ENCODE assay signal across 8 cellular contexts in the genomic region with DNA sequence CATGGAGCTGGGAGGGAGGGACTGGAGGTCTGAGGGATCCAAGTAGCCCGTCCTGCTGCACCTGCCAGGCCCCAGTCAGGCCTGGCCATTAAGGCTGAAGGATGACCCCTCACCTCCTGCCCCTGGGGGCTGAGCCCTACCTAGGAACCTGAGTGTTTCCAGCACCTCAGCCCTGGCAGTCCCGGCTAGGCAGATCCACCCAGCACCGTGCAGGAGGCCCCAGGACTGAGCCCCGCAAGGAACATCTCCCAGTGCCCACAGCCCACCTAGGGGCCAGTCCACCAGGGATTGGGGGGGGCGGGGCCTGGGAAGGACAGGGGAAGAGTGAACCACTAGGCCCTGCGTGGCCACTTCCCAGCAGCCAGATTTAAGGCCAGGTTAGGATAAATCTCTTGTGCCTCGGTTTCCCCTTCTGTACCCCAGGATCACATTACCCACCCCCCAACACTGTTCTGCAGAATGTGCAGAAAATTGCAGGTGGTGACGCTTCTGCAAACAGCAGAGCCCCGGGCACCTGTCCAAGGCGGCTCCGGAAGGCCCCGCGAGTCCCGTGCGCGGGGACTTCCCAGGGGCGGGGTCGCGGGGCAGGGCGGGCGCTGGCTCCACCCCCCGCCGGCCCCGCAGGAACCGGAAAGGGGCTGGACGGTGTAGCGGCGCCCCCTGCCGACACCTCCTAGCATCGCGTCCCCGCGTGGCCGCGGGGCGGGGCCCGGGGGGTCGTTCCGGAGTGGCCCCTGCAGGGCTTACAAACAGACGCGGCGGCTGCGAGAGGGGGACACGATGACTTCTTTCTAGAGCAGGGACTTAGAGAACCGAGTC. TPM values are rescaled to one million over a fixed set of nuclear protein-coding genes. Genes with fewer than 3 reads are reported as not detected.
DNase-seq lines count a peak whose midpoint lies in the region; ATAC-seq and TF ChIP-seq lines count a peak whose summit lies in the region.

No MANE protein-coding gene starts in this region.

- no peak for DNase-seq in AG04449 (ENCODE audit: low read depth, low spot score)
- DNase-seq in NCI-H226: peak; percentile 44
- peak; percentile 87 for DNase-seq in activated CD4-positive, alpha-beta T cell treated with anti-CD3 and anti-CD28 coated beads, Interleukin-2, amount 10 ng/mL, durations not matched to agents 7 days and 5 days
- DNase-seq in lung (ENCODE audit: low spot score): peak; percentile 84
- DNase-seq in stimulated activated CD4-positive, alpha-beta T cell treated with anti-CD3 and anti-CD28 coated beads, TNF-alpha, amount 100 ng/mL, for 24 hours (ENCODE audit: low read depth in 3 of 3): peak; percentile 74 to 84 (median 81)

- no peaks in the 10 kb centered on the region for H3K27me3 ChIP-seq in lung (ENCODE audit: control insufficient read depth, insufficient read depth)

- intact Hi-C loops in dendritic cell treated with granulocyte-macrophage colony-stimulating factor and Interleukin-4, amounts not matched to agents 40 ng/mL and 50 ng/mL, for 4 days (cut with micrococcal nuclease): loop anchor here (1.0 to 10.0 kb wide), 4 partner anchors 66 to 230 kb away; a partner anchor contains a TSS

- peak overlapping the region; percentile 86 for H3K27ac Mint-ChIP-seq in activated CD4-positive, alpha-beta T cell treated with anti-CD3 and anti-CD28 coated beads, Interleukin-2, amount 10 ng/mL, durations not matched to agents 7 days and 5 days
- H3K27ac Mint-ChIP-seq in dendritic cell treated with granulocyte-macrophage colony-stimulating factor and Interleukin-4, amounts not matched to agents 40 ng/mL and 50 ng/mL, for 4 days: peak overlapping the region; percentile 56

- no peaks in the 10 kb centered on the region for H3K9me3 ChIP-seq in lung (ENCODE audit: control insufficient read depth in 2 of 2, insufficient read depth in 1 of 2, low read length in 1 of 2)

- peaks cover 0 to 14% of the 10 kb centered on the region in 2 donors for H3K4me1 ChIP-seq in lung (ENCODE audit: control insufficient read depth in 2 of 2, insufficient read depth in 2 of 2, low read length in 2 of 2)

- CTCF ChIA-PET in AG04449 (lab: Yijun Ruan, JAX): interaction anchor here (0.9 to 6.6 kb wide), 9 partner anchors 10 to 307 kb away, joined by 3 to 56 read pairs (median 5); no protein-coding TSS in a partner anchor
- CTCF ChIA-PET in activated CD4-positive, alpha-beta T cell treated with anti-CD3 and anti-CD28 coated beads, Interleukin-2, amount 10 ng/mL, durations not matched to agents 7 days and 5 days (lab: Charles Lee): interaction anchor here (0.9 to 1.5 kb wide), 5 partner anchors 9 to 228 kb away, joined by 3 to 4 read pairs (median 3); no protein-coding TSS in a partner anchor

- no peak overlapping the region for H3K4me3 Mint-ChIP-seq in activated CD4-positive, alpha-beta T cell treated with anti-CD3 and anti-CD28 coated beads, Interleukin-2, amount 10 ng/mL, durations not matched to agents 7 days and 5 days
- peak overlapping the region; percentile 42 for H3K4me3 Mint-ChIP-seq in dendritic cell treated with granulocyte-macrophage colony-stimulating factor and Interleukin-4, amounts not matched to agents 40 ng/mL and 50 ng/mL, for 4 days

- H3K27ac ChIP-seq in lung (ENCODE audit: low read depth in 1 of 2, low read length in 1 of 2): peak overlapping the region in 1 of 2 donors; percentile 53

- TF ChIP-seq CTCF in AG04449 (IDR thresholded peaks at IDR 0.05; ENCODE audit: insufficient read depth, low read length, missing control alignments) (peak; percentile 93), lung (IDR thresholded peaks at IDR 0.05; ENCODE audit: control extremely low read depth, extremely low read depth) (peak; percentile 89)

- H3K4me1 Mint-ChIP-seq in activated CD4-positive, alpha-beta T cell treated with anti-CD3 and anti-CD28 coated beads, Interleukin-2, amount 10 ng/mL, durations not matched to agents 7 days and 5 days: peaks cover 25% of the 10 kb centered on the region
- peaks cover 41% of the 10 kb centered on the region for H3K4me1 Mint-ChIP-seq in dendritic cell treated with granulocyte-macrophage colony-stimulating factor and Interleukin-4, amounts not matched to agents 40 ng/mL and 50 ng/mL, for 4 days (ENCODE audit: low read depth)

- no peaks in the 10 kb centered on the region for H3K27me3 Mint-ChIP-seq in activated CD4-positive, alpha-beta T cell treated with anti-CD3 and anti-CD28 coated beads, Interleukin-2, amount 10 ng/mL, durations not matched to agents 7 days and 5 days
- H3K27me3 Mint-ChIP-seq in dendritic cell treated with granulocyte-macrophage colony-stimulating factor and Interleukin-4, amounts not matched to agents 40 ng/mL and 50 ng/mL, for 4 days: peaks cover 14% of the 10 kb centered on the region

- WGBS in lung, 2 donors: 7 to 12% methylated on average over 29 to 45 of the region's 45 CpGs

- POLR2A ChIA-PET in AG04449 (lab: Yijun Ruan, JAX): no interaction called here
- POLR2A ChIA-PET in activated CD4-positive, alpha-beta T cell treated with anti-CD3 and anti-CD28 coated beads, Interleukin-2, amount 10 ng/mL, durations not matched to agents 7 days and 5 days (lab: Charles Lee): interaction anchor here (0.5 kb wide), 1 partner anchor 194 kb away, joined by 4 read pairs; no protein-coding TSS in a partner anchor

- H3K36me3 Mint-ChIP-seq in activated CD4-positive, alpha-beta T cell treated with anti-CD3 and anti-CD28 coated beads, Interleukin-2, amount 10 ng/mL, durations not matched to agents 7 days and 5 days (ENCODE audit: low read depth): no peaks in the 10 kb centered on the region
- no peaks in the 10 kb centered on the region for H3K36me3 Mint-ChIP-seq in dendritic cell treated with granulocyte-macrophage colony-stimulating factor and Interleukin-4, amounts not matched to agents 40 ng/mL and 50 ng/mL, for 4 days (ENCODE audit: low read depth)

- no peaks in the 10 kb centered on the region for H3K9me3 Mint-ChIP-seq in activated CD4-positive, alpha-beta T cell treated with anti-CD3 and anti-CD28 coated beads, Interleukin-2, amount 10 ng/mL, durations not matched to agents 7 days and 5 days
- H3K9me3 Mint-ChIP-seq in dendritic cell treated with granulocyte-macrophage colony-stimulating factor and Interleukin-4, amounts not matched to agents 40 ng/mL and 50 ng/mL, for 4 days: no peaks in the 10 kb centered on the region

- no peaks in the 10 kb centered on the region for H3K36me3 ChIP-seq in lung (ENCODE audit: control insufficient read depth in 2 of 2, insufficient read depth in 2 of 2, low read length in 2 of 2)

- H3K4me3 ChIP-seq in AG04449 (ENCODE audit: low read depth, low read length) (no peak overlapping the region; the same call in 1 of the 2 replicates), lung (no peak overlapping the region)

- peak; percentile 67 for ATAC-seq in GM18520 (IDR thresholded peaks at IDR 0.05; ENCODE audit: unreplicated experiment)
- ATAC-seq in HG03066 (IDR thresholded peaks at IDR 0.05; ENCODE audit: low read depth, unreplicated experiment): peak; percentile 80
- ATAC-seq in lung (ENCODE audit: insufficient read depth, low FRiP score): peak; percentile 92

RNA-seq across cellular contexts. Expression of a gene that starts 55.9 kb away (rescaled TPM):
- 1 to 10 TPM; 8.1 to 9.3 TPM for total RNA-seq in activated CD4-positive, alpha-beta T cell treated with anti-CD3 and anti-CD28 coated beads, Interleukin-2, amount 10 ng/mL, durations not matched to agents 7 days and 5 days
- 10 to 100 TPM; 20.1 to 33.4 TPM for total RNA-seq in lung
- 10 to 100 TPM; 20.1 to 22.1 TPM for polyA plus RNA-seq in lung
